In the genomic region with DNA sequence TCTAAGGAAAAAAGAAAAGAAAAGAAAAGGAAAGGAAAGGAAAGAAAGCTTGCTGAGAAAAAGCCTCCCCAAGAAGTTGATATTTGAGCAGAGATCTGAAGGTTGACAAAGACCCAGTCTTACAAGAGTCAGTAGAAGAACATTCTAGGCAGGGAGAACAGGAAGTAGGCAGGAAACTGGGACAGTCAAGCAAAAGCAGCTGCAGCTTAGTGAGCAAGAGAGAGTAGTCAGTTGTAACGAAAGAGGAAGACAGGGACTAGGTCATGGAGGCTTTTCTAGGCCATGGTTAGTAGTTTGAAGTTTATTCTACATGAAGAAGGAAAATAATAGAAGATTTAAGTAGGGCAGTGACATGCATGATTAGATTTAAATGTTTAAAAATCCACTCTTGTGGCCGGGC, we compare ENCODE assay signal across 15 cellular contexts. TPM values are rescaled to one million over a fixed set of nuclear protein-coding genes. Genes with fewer than 3 reads are reported as not detected.
DNase-seq lines count a peak whose midpoint lies in the region; ATAC-seq lines count a peak whose summit lies in the region.
"Had no signal": no experiment of that assay in that cellular context is flagged by ENCODE, and none has a peak within 500 bp of the region (broad histone marks: within the 10 kb centered on the region; RNA-seq: fewer than 3 reads in every experiment).

No MANE protein-coding gene starts in this region.

- no peak for ATAC-seq in activated T-cell treated with anti-CD3 and anti-CD28 coated beads, Interleukin-2, amount 50 U/mL, for 72 hours (replicated peaks in 1 of 2)
- no peak for ATAC-seq in activated naive CD8-positive, alpha-beta T cell treated with anti-CD3 and anti-CD28 coated beads, Interleukin-2, amount 50 U/mL, for 24 hours
- no peak for ATAC-seq in HG02610 (IDR thresholded peaks at IDR 0.05; ENCODE audit: unreplicated experiment)
- ATAC-seq in HG02642 (IDR thresholded peaks at IDR 0.05; ENCODE audit: poor library complexity, unreplicated experiment) = no peak

- H3K4me3 Mint-ChIP-seq in activated T-cell treated with anti-CD3 and anti-CD28 coated beads, Interleukin-2, amount 50 U/mL, for 72 hours = no peak overlapping the region
- H3K4me3 Mint-ChIP-seq in activated naive CD8-positive, alpha-beta T cell treated with anti-CD3 and anti-CD28 coated beads, Interleukin-2, amount 50 U/mL, for 24 hours = no peak overlapping the region

- H3K9me3 Mint-ChIP-seq in activated T-cell treated with anti-CD3 and anti-CD28 coated beads, Interleukin-2, amount 50 U/mL, for 72 hours = peaks cover 0 to 2% of the 10 kb centered on the region in 2 donors
- peaks cover 4% of the 10 kb centered on the region for H3K9me3 Mint-ChIP-seq in activated naive CD8-positive, alpha-beta T cell treated with anti-CD3 and anti-CD28 coated beads, Interleukin-2, amount 50 U/mL, for 24 hours

- no peak for DNase-seq in activated T-cell treated with anti-CD3 and anti-CD28 coated beads, Interleukin-2, amount 50 U/mL, for 72 hours
- DNase-seq in activated T-cell treated with anti-CD3 and anti-CD28 coated beads, Interleukin-2, amount 50 U/mL, for 48 hours = no peak
- peak; percentile 95 for DNase-seq in NOMO-1 treated with DMSO at 0.1 percent for 48 hours (lab: John Stamatoyannopoulos, UW; ENCODE audit: unreplicated experiment)
- DNase-seq in activated naive CD8-positive, alpha-beta T cell treated with anti-CD3 and anti-CD28 coated beads, Interleukin-2, amount 50 U/mL, for 24 hours = no peak
- DNase-seq in pons (ENCODE audit: low spot score) = peak; percentile 74
- DNase-seq in HuH-7 (ENCODE audit: low spot score) = no peak
- DNase-seq: ACHN, brain microvascular endothelial cell, NCI-H1105 treated with DMSO at 0.1 percent for 48 hours, NCI-H774, sigmoid colon, tibial artery had no signal

- H3K27me3 Mint-ChIP-seq in activated T-cell treated with anti-CD3 and anti-CD28 coated beads, Interleukin-2, amount 50 U/mL, for 72 hours (ENCODE audit: low read depth) = no peaks in the 10 kb centered on the region
- no peaks in the 10 kb centered on the region for H3K27me3 Mint-ChIP-seq in activated naive CD8-positive, alpha-beta T cell treated with anti-CD3 and anti-CD28 coated beads, Interleukin-2, amount 50 U/mL, for 24 hours

- peaks cover 49% of the 10 kb centered on the region for H3K4me1 Mint-ChIP-seq in activated T-cell treated with anti-CD3 and anti-CD28 coated beads, Interleukin-2, amount 50 U/mL, for 72 hours (ENCODE audit: low read depth)
- peaks cover 33% of the 10 kb centered on the region for H3K4me1 Mint-ChIP-seq in activated naive CD8-positive, alpha-beta T cell treated with anti-CD3 and anti-CD28 coated beads, Interleukin-2, amount 50 U/mL, for 24 hours

- no peaks in the 10 kb centered on the region for H3K36me3 Mint-ChIP-seq in activated T-cell treated with anti-CD3 and anti-CD28 coated beads, Interleukin-2, amount 50 U/mL, for 72 hours (ENCODE audit: insufficient read depth in 2 of 2)
- H3K36me3 Mint-ChIP-seq in activated naive CD8-positive, alpha-beta T cell treated with anti-CD3 and anti-CD28 coated beads, Interleukin-2, amount 50 U/mL, for 24 hours (ENCODE audit: low read depth) = no peaks in the 10 kb centered on the region

- peak overlapping the region; percentile 7 for H3K27ac Mint-ChIP-seq in activated T-cell treated with anti-CD3 and anti-CD28 coated beads, Interleukin-2, amount 50 U/mL, for 72 hours
- H3K27ac Mint-ChIP-seq in activated naive CD8-positive, alpha-beta T cell treated with anti-CD3 and anti-CD28 coated beads, Interleukin-2, amount 50 U/mL, for 24 hours = peak overlapping the region; percentile 74

RNA-seq across cellular contexts. Expression of gene KLHL6, which starts 31.8 kb away (rescaled TPM):
- 10 to 100 TPM; 83.5 to 88.8 TPM for total RNA-seq in activated T-cell treated with anti-CD3 and anti-CD28 coated beads, Interleukin-2, amount 50 U/mL, for 72 hours
- total RNA-seq: Daoy had no signal

RNA-seq across cellular contexts. Expression of gene KLHL24, which starts 48.1 kb away (rescaled TPM):
- 10 to 100 TPM; 42.2 to 42.8 TPM for total RNA-seq in activated T-cell treated with anti-CD3 and anti-CD28 coated beads, Interleukin-2, amount 50 U/mL, for 72 hours

Comparison
In these comparisons a context has a peak if more than half of its experiments do, and no peak if none do; other contexts are left out.
1. DNase-seq: peak in NOMO-1 treated with DMSO at 0.1 percent for 48 hours (single experiment) and pons (single experiment); none in activated T-cell treated with anti-CD3 and anti-CD28 coated beads, Interleukin-2, amount 50 U/mL, for 72 hours (0 of 2), activated T-cell treated with anti-CD3 and anti-CD28 coated beads, Interleukin-2, amount 50 U/mL, for 48 hours (0 of 2), activated naive CD8-positive, alpha-beta T cell treated with anti-CD3 and anti-CD28 coated beads, Interleukin-2, amount 50 U/mL, for 24 hours (single experiment) and HuH-7 (single experiment).